In the genomic region with DNA sequence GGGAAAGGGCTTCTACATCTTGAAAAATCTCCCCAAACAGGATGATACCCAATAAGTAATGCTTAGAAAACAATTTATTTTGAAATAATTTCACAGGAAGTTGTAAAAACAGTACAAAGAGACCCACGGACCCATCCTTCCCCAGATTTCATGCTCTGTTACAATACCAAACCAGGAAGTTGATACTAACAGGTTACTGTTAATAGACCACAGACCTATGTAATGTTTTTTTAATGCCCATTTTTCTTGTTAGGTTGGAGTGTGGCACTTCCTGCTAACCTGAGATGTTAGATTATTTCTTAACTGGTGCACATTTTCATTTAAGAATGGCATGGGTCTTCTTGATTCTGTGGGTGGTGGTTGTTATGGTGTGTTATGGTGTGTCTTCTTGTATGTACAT, we compare ENCODE assay signal across 10 cellular contexts. TPM values are rescaled to one million over a fixed set of nuclear protein-coding genes. Genes with fewer than 3 reads are reported as not detected.
DNase-seq lines count a peak whose midpoint lies in the region; ATAC-seq and TF ChIP-seq lines count a peak whose summit lies in the region.
"Had no signal": no experiment of that assay in that cellular context is flagged by ENCODE, and none has a peak within 500 bp of the region (broad histone marks: within the 10 kb centered on the region; RNA-seq: fewer than 3 reads in every experiment).

No MANE protein-coding gene starts in this region.

- no peaks in the 10 kb centered on the region for H3K27me3 ChIP-seq in prostate gland (replicated peaks; ENCODE audit: insufficient read depth)

- H3K9me3 ChIP-seq in prostate gland, result no peaks in the 10 kb centered on the region

- H3K4me1 ChIP-seq in prostate gland (replicated peaks), result no peaks in the 10 kb centered on the region

- no peaks in the 10 kb centered on the region for H3K36me3 ChIP-seq in prostate gland

- H3K9me3 Mint-ChIP-seq in activated T-cell treated with anti-CD3 and anti-CD28 coated beads, Interleukin-2, amount 50 U/mL, for 72 hours, result peaks cover 7 to 13% of the 10 kb centered on the region in 2 donors
- H3K9me3 Mint-ChIP-seq in stimulated activated naive B cell treated with anti-CD40 and anti-IgM and Interleukin-4, amounts not matched to agents 10 μg/mL and 1 μg/mL and 100 μg/mL, for 72 hours, result peaks cover 8 to 9% of the 10 kb centered on the region in 2 donors

- WGBS in prostate gland, result 46% methylated on average over 1 of the region's 1 CpG

- peak overlapping the region; percentile 76 for H3K27ac Mint-ChIP-seq in activated T-cell treated with anti-CD3 and anti-CD28 coated beads, Interleukin-2, amount 50 U/mL, for 72 hours
- H3K27ac Mint-ChIP-seq in stimulated activated naive B cell treated with anti-CD40 and anti-IgM and Interleukin-4, amounts not matched to agents 10 μg/mL and 1 μg/mL and 100 μg/mL, for 72 hours, result peak overlapping the region; percentile 86

- H3K4me3 Mint-ChIP-seq in activated T-cell treated with anti-CD3 and anti-CD28 coated beads, Interleukin-2, amount 50 U/mL, for 72 hours, result peak overlapping the region; percentile 45 to 65
- H3K4me3 Mint-ChIP-seq in stimulated activated naive B cell treated with anti-CD40 and anti-IgM and Interleukin-4, amounts not matched to agents 10 μg/mL and 1 μg/mL and 100 μg/mL, for 72 hours, result peak overlapping the region; percentile 55 to 57

- no peak for TF ChIP-seq POLR2A in prostate gland (IDR thresholded peaks at IDR 0.05)

- intact Hi-C loops in prostate gland (cut with DNase I), result no loop called here

- ATAC-seq in activated T-cell treated with anti-CD3 and anti-CD28 coated beads, Interleukin-2, amount 50 U/mL, for 72 hours (replicated peaks in 1 of 2), result peak; percentile 6
- no peak for ATAC-seq in stimulated activated naive B cell treated with anti-CD40 and anti-IgM and Interleukin-4, amounts not matched to agents 10 μg/mL and 1 μg/mL and 100 μg/mL, for 72 hours (replicated peaks)

- H3K4me3 ChIP-seq in prostate gland, result no peak overlapping the region

- TF ChIP-seq CTCF in prostate gland (IDR thresholded peaks at IDR 0.05), result no peak

- H3K27me3 Mint-ChIP-seq in activated T-cell treated with anti-CD3 and anti-CD28 coated beads, Interleukin-2, amount 50 U/mL, for 72 hours (ENCODE audit: low read depth), result no peaks in the 10 kb centered on the region
- no peaks in the 10 kb centered on the region for H3K27me3 Mint-ChIP-seq in stimulated activated naive B cell treated with anti-CD40 and anti-IgM and Interleukin-4, amounts not matched to agents 10 μg/mL and 1 μg/mL and 100 μg/mL, for 72 hours

- H3K36me3 Mint-ChIP-seq in activated T-cell treated with anti-CD3 and anti-CD28 coated beads, Interleukin-2, amount 50 U/mL, for 72 hours (ENCODE audit: insufficient read depth in 2 of 2), result peaks cover 11 to 16% of the 10 kb centered on the region in 2 donors
- peaks cover 4 to 42% of the 10 kb centered on the region in 2 donors for H3K36me3 Mint-ChIP-seq in stimulated activated naive B cell treated with anti-CD40 and anti-IgM and Interleukin-4, amounts not matched to agents 10 μg/mL and 1 μg/mL and 100 μg/mL, for 72 hours

- H3K27ac ChIP-seq in prostate gland, result no peak overlapping the region

- no peak for DNase-seq in activated T-cell treated with anti-CD3 and anti-CD28 coated beads, Interleukin-2, amount 50 U/mL, for 72 hours
- DNase-seq in activated T-cell treated with anti-CD3 and anti-CD28 coated beads, Interleukin-2, amount 50 U/mL, for 48 hours, result no peak
- DNase-seq in NAMALWA (ENCODE audit: low spot score) (peak; percentile 37), NCI-H1105 (lab: John Stamatoyannopoulos, UW) (no peak), prostate gland (ENCODE audit: low spot score) (no peak)
- DNase-seq in central memory CD4-positive, alpha-beta T cell, result peak; percentile 71
- no peak for DNase-seq in stimulated activated naive B cell treated with anti-CD40 and anti-IgM and Interleukin-4, amounts not matched to agents 10 μg/mL and 1 μg/mL and 100 μg/mL, for 72 hours
- DNase-seq in activated effector memory CD4-positive, alpha-beta T cell treated with anti-CD3 and anti-CD28 coated beads, Interleukin-2, amount 50 U/mL, for 16 hours, result no peak
- DNase-seq: cerebellar nuclear complex, NCI-H187 treated with DMSO at 0.1 percent for 48 hours had no signal

- H3K4me1 Mint-ChIP-seq in activated T-cell treated with anti-CD3 and anti-CD28 coated beads, Interleukin-2, amount 50 U/mL, for 72 hours (ENCODE audit: low read depth), result peaks cover 65% of the 10 kb centered on the region
- H3K4me1 Mint-ChIP-seq in stimulated activated naive B cell treated with anti-CD40 and anti-IgM and Interleukin-4, amounts not matched to agents 10 μg/mL and 1 μg/mL and 100 μg/mL, for 72 hours, result peaks cover 58 to 91% of the 10 kb centered on the region in 2 donors

RNA-seq across cellular contexts. Expression of a gene that starts 21.4 kb away (rescaled TPM):
- total RNA-seq in activated T-cell treated with anti-CD3 and anti-CD28 coated beads, Interleukin-2, amount 50 U/mL, for 72 hours, result 10 to 100 TPM; 10.9 to 16.2 TPM
- total RNA-seq in prostate gland, result 10 to 100 TPM; 20.1 to 83.2 TPM

Comparison
In these comparisons a context has a peak if more than half of its experiments do, and no peak if none do; other contexts are left out.
1. ATAC-seq: peak in activated T-cell treated with anti-CD3 and anti-CD28 coated beads, Interleukin-2, amount 50 U/mL, for 72 hours (2 of 2); none in stimulated activated naive B cell treated with anti-CD40 and anti-IgM and Interleukin-4, amounts not matched to agents 10 μg/mL and 1 μg/mL and 100 μg/mL, for 72 hours (0 of 2).
2. DNase-seq: peak in NAMALWA (single experiment) and central memory CD4-positive, alpha-beta T cell (single experiment); none in activated T-cell treated with anti-CD3 and anti-CD28 coated beads, Interleukin-2, amount 50 U/mL, for 72 hours (0 of 2), activated T-cell treated with anti-CD3 and anti-CD28 coated beads, Interleukin-2, amount 50 U/mL, for 48 hours (0 of 2), stimulated activated naive B cell treated with anti-CD40 and anti-IgM and Interleukin-4, amounts not matched to agents 10 μg/mL and 1 μg/mL and 100 μg/mL, for 72 hours (single experiment), activated effector memory CD4-positive, alpha-beta T cell treated with anti-CD3 and anti-CD28 coated beads, Interleukin-2, amount 50 U/mL, for 16 hours (single experiment), NCI-H1105 (single experiment) and prostate gland (single experiment).